ENCODE assay signal across 21 cellular contexts in genomic region chr11:1480555-1481482, GRCh38. TPM values are rescaled to one million over a fixed set of nuclear protein-coding genes. Genes with fewer than 3 reads are reported as not detected.
DNase-seq lines count a peak whose midpoint lies in the region; ATAC-seq, FAIRE-seq and TF ChIP-seq lines count a peak whose summit lies in the region.
"Had no signal": no experiment of that assay in that cellular context is flagged by ENCODE, and none has a peak within 500 bp of the region (broad histone marks: within the 10 kb centered on the region; RNA-seq: fewer than 3 reads in every experiment).

No MANE protein-coding gene starts in this region.

- H4K20me1 ChIP-seq in K562 (replicated peaks; ENCODE audit: control insufficient read depth, insufficient read depth, low read length): peaks cover 28% of the 10 kb centered on the region
- H4K20me1 ChIP-seq in osteoblast (ENCODE audit: insufficient read depth, low read length): peaks cover 36% of the 10 kb centered on the region
- no peaks in the 10 kb centered on the region for H4K20me1 ChIP-seq in MM.1S (ENCODE audit: insufficient read depth, low read length)

- CTCF ChIA-PET in K562 (lab: Yijun Ruan, JAX; ENCODE audit: low intra/inter-chr PET ratio): no interaction called here

- no peaks in the 10 kb centered on the region for H3K9me2 ChIP-seq in MM.1S (replicated peaks; ENCODE audit: insufficient read depth, low read length)

- no peak for FAIRE-seq in K562 (lab: Jason Lieb, UNC)
- FAIRE-seq: endothelial cell of umbilical vein, RCC 7860 had no signal

- H3K79me2 ChIP-seq in K562 (ENCODE audit: control insufficient read depth, insufficient read depth, low read length): no peaks in the 10 kb centered on the region
- H3K79me2 ChIP-seq in osteoblast (ENCODE audit: insufficient read depth, low read length): peaks cover 25% of the 10 kb centered on the region
- no peaks in the 10 kb centered on the region for H3K79me2 ChIP-seq in MM.1S (ENCODE audit: low read length)

- no peak for TF ChIP-seq POLR2A in K562 (conservative IDR thresholded peaks at IDR 0.05)
- no peak for TF ChIP-seq POLR2A in heart left ventricle (IDR thresholded peaks at IDR 0.05)
- TF ChIP-seq POLR2A in transverse colon (IDR thresholded peaks at IDR 0.05): no peak

- in situ Hi-C loops in K562 (cut with MboI) (no loop called here), transverse colon (cut with MboI; ENCODE audit: low pct_ligation_motif_present in 1 of 4, low pct_unique_long_range_greater_than_20kb in 1 of 4, low sequenced_read_pairs in 3 of 4) (no loop called here)

- H3K4me1 ChIP-seq in K562 (replicated peaks in 1 of 2; ENCODE audit: control insufficient read depth in 2 of 2, insufficient read depth in 2 of 2, low read length in 2 of 2) (peaks cover 0 to 29% of the 10 kb centered on the region in 2 experiments; a peak in 2 of 5 replicates), heart left ventricle (peaks cover 11 to 65% (median 40%) of the 10 kb centered on the region in 12 donors), osteoblast (ENCODE audit: insufficient read depth, low read length) (no peaks in the 10 kb centered on the region), transverse colon (peaks cover 29 to 64% (median 39%) of the 10 kb centered on the region in 4 donors), MM.1S (ENCODE audit: low read length) (no peaks in the 10 kb centered on the region)

- H3K27me3 ChIP-seq in K562 (ENCODE audit: control insufficient read depth in 2 of 2, insufficient read depth in 2 of 2, low read length in 2 of 2): no peaks in the 10 kb centered on the region
- no peaks in the 10 kb centered on the region for H3K27me3 ChIP-seq in heart left ventricle
- H3K27me3 ChIP-seq in osteoblast (ENCODE audit: insufficient read depth, low read length): no peaks in the 10 kb centered on the region
- no peaks in the 10 kb centered on the region for H3K27me3 ChIP-seq in transverse colon
- no peaks in the 10 kb centered on the region for H3K27me3 ChIP-seq in MM.1S (replicated peaks; ENCODE audit: insufficient read depth, low read length)

- 91% methylated on average over 23 of the region's 36 CpGs for WGBS in K562 (ENCODE audit: insufficient coverage, low coverage, missing lambda C conversion rate)
- 82 to 90% (median 88%) methylated on average over 29 to 36 of the region's 36 CpGs for WGBS in heart left ventricle, 4 donors
- WGBS in transverse colon (ENCODE audit: low coverage in 1 of 2), 2 donors: 91% methylated on average over 29 of the region's 36 CpGs; no CpG with 5 or more reads in 1 of the 2 donors

- no peaks in the 10 kb centered on the region for H3F3A ChIP-seq in MM.1S (ENCODE audit: insufficient read depth, low read length)

- ATAC-seq in K562: no peak
- no peak for ATAC-seq in heart left ventricle
- ATAC-seq in GM18520 (IDR thresholded peaks at IDR 0.05; ENCODE audit: unreplicated experiment): no peak
- ATAC-seq: CD8-positive, alpha-beta T cell had no signal

- no peak overlapping the region for H3K4me3 ChIP-seq in K562
- no peak overlapping the region for H3K4me3 ChIP-seq in heart left ventricle
- H3K4me3 ChIP-seq in osteoblast (ENCODE audit: insufficient read depth, low read length): no peak overlapping the region
- H3K4me3 ChIP-seq in transverse colon: no peak overlapping the region
- no peak overlapping the region for H3K4me3 ChIP-seq in MM.1S (ENCODE audit: low read length)
- H3K4me3 ChIP-seq: SK-N-MC had no signal

- POLR2A ChIA-PET in K562 (lab: Yijun Ruan, JAX): interaction anchor here (0.6 to 1.1 kb wide), 2 partner anchors 14 to 262 kb away, joined by 3 to 4 read pairs; no protein-coding TSS in a partner anchor

- H3K36me3 ChIP-seq in K562 (ENCODE audit: control insufficient read depth, insufficient read depth, low read length) (peaks cover 9% of the 10 kb centered on the region; the same call in 1 of the 3 replicates), heart left ventricle (peaks cover 0 to 48% (median 43%) of the 10 kb centered on the region in 9 donors), osteoblast (ENCODE audit: insufficient read depth, low read length) (peaks cover 8% of the 10 kb centered on the region), transverse colon (peaks cover 0 to 24% (median 11%) of the 10 kb centered on the region in 4 donors), MM.1S (replicated peaks; ENCODE audit: insufficient read depth, low read length) (no peaks in the 10 kb centered on the region)

- DNase-seq in K562 (ENCODE audit: extremely low read depth in 1 of 4, low spot score in 3 of 4) (no peak), heart left ventricle (peak in 3 of 5 donors; percentile 16 to 58 (median 23)), osteoblast (ENCODE audit: insufficient read length, low spot score, missing footprints) (peak; percentile 61), transverse colon (no peak), HPDE6-E6E7 (ENCODE audit: extremely low spot score) (no peak), MM.1S (no peak), ecto neural progenitor cell (ENCODE audit: low spot score) (no peak)
- DNase-seq: activated CD4-positive, alpha-beta T cell treated with anti-CD3 and anti-CD28 coated beads, Interleukin-2, amount 50 U/mL, for 4 hours; activated effector memory CD4-positive, alpha-beta T cell treated with Interleukin-2 at 50 U/mL for 16 hours; GDM1; hypothalamus; islet precursor cell; NCI-H1092 treated with DMSO at 0.1 percent for 48 hours; NCI-H2081 treated with DMSO at 0.1 percent for 48 hours; NCI-H446; stimulated activated CD4-positive, alpha-beta T cell treated with anti-CD3 and anti-CD28 coated beads, Interleukin-15, amount 100 ng/mL, for 24 hours had no signal

- H3K4me2 ChIP-seq in K562 (ENCODE audit: insufficient read depth, low read length) (no peak overlapping the region), osteoblast (ENCODE audit: insufficient read depth, low read length) (no peak overlapping the region), MM.1S (ENCODE audit: low read depth, low read length) (no peak overlapping the region)

- BruUV-seq in K562 (replicated peaks; lab: Mats Ljungman, UMichigan): no TSS peak

- intact Hi-C loops in K562 (cut with micrococcal nuclease) (no loop called here), heart left ventricle (cut with DNase I) (no loop called here), transverse colon (cut with DNase I; ENCODE audit: low total_unique reads) (no loop called here)

- H3K9me1 ChIP-seq in K562 (ENCODE audit: control insufficient read depth, insufficient read depth, low read length): no peaks in the 10 kb centered on the region

- TF ChIP-seq CTCF in K562 (IDR thresholded peaks at IDR 0.05 in 2 of 3, conservative IDR thresholded peaks at IDR 0.05 in 1 of 3; ENCODE audit: insufficient read depth in 2 of 3, low read depth in 1 of 3, low read length in 3 of 3): no peak
- TF ChIP-seq CTCF in heart left ventricle (IDR thresholded peaks at IDR 0.05): no peak
- no peak for TF ChIP-seq CTCF in osteoblast (IDR thresholded peaks at IDR 0.05; ENCODE audit: extremely low read depth, low read depth, low read length)
- TF ChIP-seq CTCF in transverse colon (IDR thresholded peaks at IDR 0.05): no peak
- no peak for TF ChIP-seq CTCF in MM.1S (IDR thresholded peaks at IDR 0.05; ENCODE audit: low read length)

- H3K9ac ChIP-seq in K562 (ENCODE audit: insufficient read depth in 1 of 2, low read depth in 2 of 2, low read length in 2 of 2): no peak overlapping the region
- H3K9ac ChIP-seq in MM.1S (ENCODE audit: low read length): no peak overlapping the region

- no peaks in the 10 kb centered on the region for H3K9me3 ChIP-seq in K562 (replicated peaks; ENCODE audit: control insufficient read depth, insufficient read depth, low read depth, low read length)
- H3K9me3 ChIP-seq in heart left ventricle: no peaks in the 10 kb centered on the region
- H3K9me3 ChIP-seq in osteoblast (ENCODE audit: low read depth, low read length): no peaks in the 10 kb centered on the region
- no peaks in the 10 kb centered on the region for H3K9me3 ChIP-seq in transverse colon
- no peaks in the 10 kb centered on the region for H3K9me3 ChIP-seq in MM.1S (replicated peaks; ENCODE audit: insufficient read depth, low read length)

- TF ChIP-seq EP300 in K562 (IDR thresholded peaks at IDR 0.05; ENCODE audit: low read length) (no peak), transverse colon (IDR thresholded peaks at IDR 0.05; ENCODE audit: low read depth) (no peak)

- H2AFZ ChIP-seq in K562 (ENCODE audit: low read depth, low read length) (no peak overlapping the region), osteoblast (ENCODE audit: low read length) (no peak overlapping the region), MM.1S (ENCODE audit: low read length) (no peak overlapping the region)

- H3K27ac ChIP-seq in K562 (ENCODE audit: extremely low read depth, low read depth, low read length) (no peak overlapping the region), heart left ventricle (peak overlapping the region in 3 of 12 donors; percentile 19 to 92 (median 26)), osteoblast (ENCODE audit: low read depth, low read length) (no peak overlapping the region), transverse colon (peak overlapping the region; percentile 81 to 92 (median 84)), MM.1S (ENCODE audit: low read length) (no peak overlapping the region)
- H3K27ac ChIP-seq: SK-N-MC had no signal

- TF ChIP-seq RAD21 in K562 (CRISPR knock-in tag; conservative IDR thresholded peaks at IDR 0.05 in 1 of 2, IDR thresholded peaks at IDR 0.05 in 1 of 2): no peak

TF ChIP-seq in K562, 482 proteins besides CTCF, POLR2A, EP300 and RAD21 (continues in another document):
- TF ChIP-seq POLR2G (IDR thresholded peaks at IDR 0.05; ENCODE audit: low read depth, low read length): 0 out of 2 replicates have a peak, but pooled peaks have one; percentile 14

RNA-seq across cellular contexts. Expression of gene MOB2, which starts 5.8 kb away (rescaled TPM):
- 14.8 and 29.8 TPM in 2 replicates for total RNA-seq in K562 (2011; cell fraction: chromatin; rRNA removed; ENCODE audit: low replicate concordance)
- total RNA-seq in K562 (2011; cell fraction: nucleolus; rRNA removed): 29.5 and 31.0 TPM in 2 replicates
- total RNA-seq in K562 (2011; cell fraction: nucleoplasm; rRNA removed): 17.6 and 19.9 TPM in 2 replicates
- total RNA-seq in K562 (2014; rRNA removed) (18.9 and 19.1 TPM in 2 replicates), K562 (2014; rRNA removed; fragmentation: Illumina TruSeq; extraction: Trizol) (9.0 and 16.7 TPM in 2 replicates), K562 (2015; rRNA removed; fragmentation: Illumina TruSeq; extraction: Trizol) (18.9 and 19.2 TPM in 2 replicates), K562 (2021) (23.6 and 24.9 TPM in 2 replicates), heart left ventricle (10 to 100 TPM; 35.5 to 53.7 (median 44.7) TPM), osteoblast (28.2 and 29.8 TPM in 2 replicates), transverse colon (10 to 100 TPM; 22.8 to 56.7 (median 42.4) TPM)
- polyA plus RNA-seq in K562 (2011; rRNA removed) (30.4 and 33.3 TPM in 2 replicates), K562 (2014; fragmentation: Illumina TruSeq; extraction: Trizol) (36.8 and 46.3 TPM in 2 replicates), K562 (2014; fragmentation: Nextera tagmentation; extraction: Ambion mirVana) (under 1 TPM; 0.17 to 0.41 TPM), K562 (2014; rRNA removed) (24.3 and 27.5 TPM in 2 replicates), heart left ventricle (10 to 100 TPM; 27.4 to 61.1 TPM)
- 32.0 and 48.0 TPM in 2 replicates for polyA plus RNA-seq in K562 (2011; cell fraction: cytosol; rRNA removed)
- 38.7 and 62.4 TPM in 2 replicates for polyA plus RNA-seq in K562 (2011; cell fraction: nucleus; rRNA removed)
- polyA plus RNA-seq in K562 (2012): 19.2 and 26.7 TPM in 2 replicates
- 16.6 and 22.5 TPM in 2 replicates for polyA minus RNA-seq in K562 (2011; rRNA and poly(A)+ RNA removed)
- 10.3 and 13.7 TPM in 2 replicates for polyA minus RNA-seq in K562 (2011; cell fraction: cytosol; rRNA and poly(A)+ RNA removed)
- 7.5 and 12.7 TPM in 2 replicates for polyA minus RNA-seq in K562 (2011; cell fraction: nucleus; rRNA and poly(A)+ RNA removed)

Comparison
In these comparisons a context has a peak if more than half of its experiments do, and no peak if none do; other contexts are left out.
1. DNase-seq: peak in heart left ventricle (3 of 5) and osteoblast (single experiment); none in K562 (0 of 4), transverse colon (single experiment), HPDE6-E6E7 (single experiment), MM.1S (single experiment) and ecto neural progenitor cell (single experiment).
2. H3K27ac ChIP-seq: peak in transverse colon (4 of 4); none in K562 (single experiment), osteoblast (single experiment) and MM.1S (single experiment).